In genomic region chr1:8870605-8871538, GRCh38 we compare ENCODE assay signal across 10 cellular contexts. TPM values are rescaled to one million over a fixed set of nuclear protein-coding genes. Genes with fewer than 3 reads are reported as not detected.
DNase-seq lines count a peak whose midpoint lies in the region; TF ChIP-seq lines count a peak whose summit lies in the region.
"Had no signal": no experiment of that assay in that cellular context is flagged by ENCODE, and none has a peak within 500 bp of the region (broad histone marks: within the 10 kb centered on the region; RNA-seq: fewer than 3 reads in every experiment).

No MANE protein-coding gene starts in this region.

- H3K27me3 ChIP-seq in suprapubic skin (no peaks in the 10 kb centered on the region), MM.1S (replicated peaks; ENCODE audit: insufficient read depth, low read length) (no peaks in the 10 kb centered on the region)

- in situ Hi-C loops in Caki2 (cut with HindIII; ENCODE audit: low pct_unique_long_range_greater_than_20kb, low sequenced_read_pairs) = no loop called here

- TF ChIP-seq CTCF in suprapubic skin (IDR thresholded peaks at IDR 0.05) = no peak
- TF ChIP-seq CTCF in MM.1S (IDR thresholded peaks at IDR 0.05; ENCODE audit: low read length) = no peak

- 96 to 98% methylated on average over 16 to 18 of the region's 18 CpGs for WGBS in mesodermal cell (ENCODE audit: insufficient coverage in 2 of 2), 2 experiments
- 82% methylated on average over 18 of the region's 18 CpGs for whole genome bisulfite sequencing in suprapubic skin

- H3K27ac ChIP-seq in caudate nucleus (ENCODE audit: low read depth, low read length) = peak overlapping the region; percentile 71
- H3K27ac ChIP-seq in mesodermal cell (ENCODE audit: low read depth, low read length, severe bottlenecking) = peak overlapping the region; percentile 26
- H3K27ac ChIP-seq in suprapubic skin = no peak overlapping the region
- H3K27ac ChIP-seq in MM.1S (ENCODE audit: low read length) = no peak overlapping the region

- peaks cover 20% of the 10 kb centered on the region; the same call in 1 of the 2 replicates for H3F3A ChIP-seq in MM.1S (ENCODE audit: insufficient read depth, low read length)

- DNase-seq in Caki2 (ENCODE audit: low read depth) (peak; percentile 43), NOMO-1 (lab: John Stamatoyannopoulos, UW; ENCODE audit: unreplicated experiment in 2 of 2) (peak; percentile 54 to 64), caudate nucleus (lab: John Stamatoyannopoulos, UW) (no peak), amygdala (lab: John Stamatoyannopoulos, UW) (no peak), suprapubic skin (ENCODE audit: low spot score in 2 of 2) (no peak), MM.1S (no peak), NCI-H510A treated with DMSO at 0.1 percent for 48 hours (lab: John Stamatoyannopoulos, UW) (no peak)
- DNase-seq: activated effector memory CD4-positive, alpha-beta T cell treated with anti-CD3 and anti-CD28 coated beads, Interleukin-2, amount 50 U/mL, for 16 hours had no signal

- H2AFZ ChIP-seq in MM.1S (ENCODE audit: low read length) = no peak overlapping the region

- H3K4me1 ChIP-seq in mesodermal cell (ENCODE audit: control insufficient read depth, insufficient read depth, low read length, poor library complexity, severe bottlenecking) (peaks cover 74% of the 10 kb centered on the region), suprapubic skin (peaks cover 56% of the 10 kb centered on the region), MM.1S (ENCODE audit: low read length) (peaks cover 27% of the 10 kb centered on the region; the same call in 1 of the 2 replicates)

- H3K36me3 ChIP-seq in mesodermal cell (ENCODE audit: control insufficient read depth, insufficient read depth, low read length) (peaks cover 97% of the 10 kb centered on the region), suprapubic skin (peaks cover 71% of the 10 kb centered on the region), MM.1S (replicated peaks; ENCODE audit: insufficient read depth, low read length) (peaks cover 52% of the 10 kb centered on the region)

- no peak overlapping the region for H3K9ac ChIP-seq in MM.1S (ENCODE audit: low read length)

- peaks cover 51% of the 10 kb centered on the region for H4K20me1 ChIP-seq in MM.1S (ENCODE audit: insufficient read depth, low read length)

- no peak overlapping the region for H3K4me3 ChIP-seq in mesodermal cell (ENCODE audit: extremely low read depth, insufficient read depth, low read length, poor library complexity, severe bottlenecking)
- H3K4me3 ChIP-seq in suprapubic skin = no peak overlapping the region
- no peak overlapping the region for H3K4me3 ChIP-seq in MM.1S (ENCODE audit: low read length)
- H3K4me3 ChIP-seq: skin epidermis had no signal

- no peak overlapping the region for H3K4me2 ChIP-seq in MM.1S (ENCODE audit: low read depth, low read length)

- H3K9me2 ChIP-seq in MM.1S (replicated peaks; ENCODE audit: insufficient read depth, low read length) = no peaks in the 10 kb centered on the region

- TF ChIP-seq EP300 in suprapubic skin (IDR thresholded peaks at IDR 0.05) = no peak

- TF ChIP-seq POLR2A in suprapubic skin (IDR thresholded peaks at IDR 0.05) = no peak

- H3K79me2 ChIP-seq in MM.1S (ENCODE audit: low read length) = peaks cover 93% of the 10 kb centered on the region

- H3K9me3 ChIP-seq in mesodermal cell (ENCODE audit: control insufficient read depth, low read length) (no peaks in the 10 kb centered on the region), suprapubic skin (no peaks in the 10 kb centered on the region), MM.1S (replicated peaks; ENCODE audit: insufficient read depth, low read length) (no peaks in the 10 kb centered on the region)

RNA-seq across cellular contexts. Expression of gene ENO1, which starts 7.6 kb away (rescaled TPM):
- total RNA-seq in Caki2 (2014; rRNA removed; shearing (Covaris generic); ENCODE audit: low replicate concordance) = 3,891 and 4,382 TPM in 2 replicates
- 1,433 TPM for polyA plus RNA-seq in mesodermal cell (2013, experiment 1 of 2)
- polyA plus RNA-seq in mesodermal cell (2013, experiment 2 of 2) = 1,329 TPM
- total RNA-seq in suprapubic skin = 100 to 1,000 TPM; 406 to 694 (median 578) TPM

RNA-seq across cellular contexts. Expression of gene RERE, which starts 53.4 kb away (rescaled TPM):
- 9.8 and 38.6 TPM in 2 replicates for total RNA-seq in Caki2 (2014; rRNA removed; shearing (Covaris generic); ENCODE audit: low replicate concordance)
- 92.8 TPM for polyA plus RNA-seq in mesodermal cell (2013, experiment 1 of 2)
- polyA plus RNA-seq in mesodermal cell (2013, experiment 2 of 2) = 89.3 TPM
- 100 to 1,000 TPM in 2 of 4 donors, 10 to 100 TPM in 2; 43.4 to 113 (median 83.3) TPM for total RNA-seq in suprapubic skin

Comparison
In these comparisons a context has a peak if more than half of its experiments do, and no peak if none do; other contexts are left out.
1. DNase-seq: peak in Caki2 (single experiment) and NOMO-1 (2 of 2); none in caudate nucleus (0 of 61), amygdala (0 of 56), suprapubic skin (0 of 2), MM.1S (single experiment) and NCI-H510A treated with DMSO at 0.1 percent for 48 hours (single experiment).
2. H3K27ac ChIP-seq: peak in caudate nucleus (single experiment) and mesodermal cell (single experiment); none in suprapubic skin (single experiment) and MM.1S (single experiment).